ENCODE assay signal across 1 cellular context in the genomic region with DNA sequence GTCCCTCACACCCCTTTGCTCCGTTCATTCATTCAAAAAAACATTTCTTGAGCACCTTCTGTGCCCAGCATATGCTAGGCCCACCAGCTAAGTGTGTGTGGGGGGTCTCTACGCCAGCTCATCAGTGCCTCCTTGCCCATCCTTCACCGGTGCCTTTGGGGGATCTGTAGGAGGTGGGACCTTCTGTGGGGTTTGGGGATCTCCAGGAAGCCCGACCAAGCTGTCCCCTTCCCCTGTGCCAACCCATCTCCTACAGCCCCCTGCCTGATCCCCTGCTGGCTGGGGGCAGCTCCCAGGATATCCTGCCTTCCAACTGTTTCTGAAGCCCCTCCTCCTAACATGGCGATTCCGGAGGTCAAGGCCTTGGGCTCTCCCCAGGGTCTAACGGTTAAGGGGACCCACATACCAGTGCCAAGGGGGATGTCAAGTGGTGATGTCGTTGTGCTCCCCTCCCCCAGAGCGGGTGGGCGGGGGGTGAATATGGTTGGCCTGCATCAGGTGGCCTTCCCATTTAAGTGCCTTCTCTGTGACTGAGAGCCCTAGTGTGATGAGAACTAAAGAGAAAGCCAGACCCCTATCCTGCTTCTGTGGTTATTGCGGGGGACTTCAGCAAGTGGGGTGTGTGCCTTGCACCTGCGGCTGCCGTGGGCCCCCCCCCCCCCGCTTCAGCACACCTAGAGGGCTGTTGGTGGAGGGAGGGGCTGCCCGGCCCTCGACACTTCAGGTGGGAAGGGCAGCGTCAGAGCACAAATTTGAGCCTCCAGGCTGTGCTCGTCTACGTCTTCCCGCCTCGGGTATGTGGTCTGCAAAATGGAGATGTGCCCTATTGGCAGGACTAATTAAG.
TF ChIP-seq lines count a peak whose summit lies in the region.

No MANE protein-coding gene starts in this region.

TF ChIP-seq in HepG2, 621 proteins besides CTCF, POLR2A, EP300 and RAD21 (continued from another document and continues in another):
- TF ChIP-seq MYPOP (CRISPR knock-in tag; IDR thresholded peaks at IDR 0.05) (0 out of 2 replicates have a peak, but pooled peaks have one; percentile 5), ATF7 (IDR thresholded peaks at IDR 0.05) (no peak), ATF7 (CRISPR knock-in tag; IDR thresholded peaks at IDR 0.05) (peak; percentile 79), UBTF (CRISPR knock-in tag; IDR thresholded peaks at IDR 0.05) (no peak; the same call in 1 of the 2 replicates), GLI4 (CRISPR knock-in tag; IDR thresholded peaks at IDR 0.05; ENCODE audit: borderline replicate concordance) (peak; percentile 89; the same call in 1 of the 2 replicates), KDM2A (CRISPR knock-in tag; IDR thresholded peaks at IDR 0.05; ENCODE audit: borderline replicate concordance, low read depth) (no peak), IKZF4 (CRISPR knock-in tag; IDR thresholded peaks at IDR 0.05; ENCODE audit: borderline replicate concordance, low read depth, not compliant biosample characterization) (peak; percentile 28), RBM39 (IDR thresholded peaks at IDR 0.05; ENCODE audit: low read depth, low read length, poor library complexity, severe bottlenecking) (peak; percentile 55), NR2C2 (CRISPR knock-in tag; IDR thresholded peaks at IDR 0.05; ENCODE audit: borderline replicate concordance) (peak; percentile 61; the same call in 1 of the 2 replicates), ZNF784 (CRISPR knock-in tag; IDR thresholded peaks at IDR 0.05; ENCODE audit: borderline replicate concordance) (0 out of 2 replicates have a peak, but pooled peaks have one; percentile 12), ZNF569 (CRISPR knock-in tag; IDR thresholded peaks at IDR 0.05; ENCODE audit: borderline replicate concordance) (peak; percentile 61; the same call in 1 of the 2 replicates), SIX1 (CRISPR knock-in tag; IDR thresholded peaks at IDR 0.05; ENCODE audit: borderline replicate concordance) (0 out of 2 replicates have a peak, but pooled peaks have one; percentile 8), ZBTB42 (CRISPR knock-in tag; IDR thresholded peaks at IDR 0.05) (no peak), SRSF4 (IDR thresholded peaks at IDR 0.05; ENCODE audit: low read depth, low read length, poor library complexity, severe bottlenecking) (peak; percentile 44), ZNF17 (CRISPR knock-in tag; IDR thresholded peaks at IDR 0.05) (0 out of 2 replicates have a peak, but pooled peaks have one; percentile 73), TARDBP (CRISPR knock-in tag; IDR thresholded peaks at IDR 0.05) (peak; percentile 88), GMEB2 (CRISPR knock-in tag; IDR thresholded peaks at IDR 0.05; ENCODE audit: low read depth) (no peak; the same call in 1 of the 2 replicates), ZNF552 (CRISPR knock-in tag; IDR thresholded peaks at IDR 0.05; ENCODE audit: borderline replicate concordance) (0 out of 2 replicates have a peak, but pooled peaks have one; percentile 39), ZNF598 (CRISPR knock-in tag; IDR thresholded peaks at IDR 0.05; ENCODE audit: borderline replicate concordance) (peak; percentile 97), SRSF9 (IDR thresholded peaks at IDR 0.05; ENCODE audit: borderline replicate concordance, insufficient read depth, low read depth, low read length, poor library complexity, severe bottlenecking) (no peak), DDIT3 (CRISPR knock-in tag; IDR thresholded peaks at IDR 0.05) (no peak), ZSCAN31 (CRISPR knock-in tag; IDR thresholded peaks at IDR 0.05; ENCODE audit: low read depth) (no peak), PBX3 (CRISPR knock-in tag; IDR thresholded peaks at IDR 0.05; ENCODE audit: borderline replicate concordance) (0 out of 2 replicates have a peak, but pooled peaks have one; percentile 14), ZFP91 (CRISPR knock-in tag; IDR thresholded peaks at IDR 0.05; ENCODE audit: borderline replicate concordance) (peak; percentile 67; the same call in 1 of the 2 replicates), PAF1 (CRISPR knock-in tag; IDR thresholded peaks at IDR 0.05) (peak; percentile 86), KDM3A (CRISPR knock-in tag; IDR thresholded peaks at IDR 0.05; ENCODE audit: low read depth) (0 out of 2 replicates have a peak, but pooled peaks have one; percentile 68), LCORL (IDR thresholded peaks at IDR 0.05) (no peak), LCORL (CRISPR knock-in tag; IDR thresholded peaks at IDR 0.05) (peak; percentile 75), HNRNPH1 (optimal IDR thresholded peaks at IDR 0.05; ENCODE audit: low read depth, low read length) (peak; percentile 54), IRF9 (CRISPR knock-in tag; IDR thresholded peaks at IDR 0.05; ENCODE audit: borderline replicate concordance) (no peak), RARA (CRISPR knock-in tag; IDR thresholded peaks at IDR 0.05) (peak; percentile 56), ZBTB38 (CRISPR knock-in tag; IDR thresholded peaks at IDR 0.05) (peak; percentile 62; the same call in 1 of the 2 replicates), SNAPC2 (CRISPR knock-in tag; IDR thresholded peaks at IDR 0.05) (peak; percentile 83; the same call in 1 of the 2 replicates), CREB1 (IDR thresholded peaks at IDR 0.05) (no peak), CREB1 (CRISPR knock-in tag; IDR thresholded peaks at IDR 0.05) (no peak), SALL1 (CRISPR knock-in tag; IDR thresholded peaks at IDR 0.05) (peak; percentile 71; the same call in 1 of the 2 replicates)
- TF ChIP-seq, protein P1, sequence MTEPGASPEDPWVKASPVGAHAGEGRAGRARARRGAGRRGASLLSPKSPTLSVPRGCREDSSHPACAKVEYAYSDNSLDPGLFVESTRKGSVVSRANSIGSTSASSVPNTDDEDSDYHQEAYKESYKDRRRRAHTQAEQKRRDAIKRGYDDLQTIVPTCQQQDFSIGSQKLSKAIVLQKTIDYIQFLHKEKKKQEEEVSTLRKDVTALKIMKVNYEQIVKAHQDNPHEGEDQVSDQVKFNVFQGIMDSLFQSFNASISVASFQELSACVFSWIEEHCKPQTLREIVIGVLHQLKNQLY (CRISPR knock-in tag; IDR thresholded peaks at IDR 0.05) = no peak
- TF ChIP-seq, protein P2, sequence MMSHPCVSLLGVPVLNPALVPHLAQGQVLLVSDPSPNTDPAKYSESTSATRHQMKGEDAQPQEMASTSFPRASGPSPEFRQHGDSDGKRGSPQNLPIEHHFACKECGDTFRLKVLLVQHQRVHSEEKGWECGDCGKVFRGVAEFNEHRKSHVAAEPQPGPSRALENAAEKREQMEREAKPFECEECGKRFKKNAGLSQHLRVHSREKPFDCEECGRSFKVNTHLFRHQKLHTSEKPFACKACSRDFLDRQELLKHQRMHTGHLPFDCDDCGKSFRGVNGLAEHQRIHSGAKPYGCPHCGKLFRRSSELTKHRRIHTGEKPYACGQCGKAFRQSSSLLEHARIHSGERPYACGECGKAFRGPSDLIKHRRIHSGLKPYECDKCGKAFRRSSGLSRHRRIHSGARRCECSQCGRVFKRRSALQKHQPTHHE (CRISPR knock-in tag; IDR thresholded peaks at IDR 0.05; ENCODE audit: borderline replicate concordance) = no peak
- TF ChIP-seq, protein P3, sequence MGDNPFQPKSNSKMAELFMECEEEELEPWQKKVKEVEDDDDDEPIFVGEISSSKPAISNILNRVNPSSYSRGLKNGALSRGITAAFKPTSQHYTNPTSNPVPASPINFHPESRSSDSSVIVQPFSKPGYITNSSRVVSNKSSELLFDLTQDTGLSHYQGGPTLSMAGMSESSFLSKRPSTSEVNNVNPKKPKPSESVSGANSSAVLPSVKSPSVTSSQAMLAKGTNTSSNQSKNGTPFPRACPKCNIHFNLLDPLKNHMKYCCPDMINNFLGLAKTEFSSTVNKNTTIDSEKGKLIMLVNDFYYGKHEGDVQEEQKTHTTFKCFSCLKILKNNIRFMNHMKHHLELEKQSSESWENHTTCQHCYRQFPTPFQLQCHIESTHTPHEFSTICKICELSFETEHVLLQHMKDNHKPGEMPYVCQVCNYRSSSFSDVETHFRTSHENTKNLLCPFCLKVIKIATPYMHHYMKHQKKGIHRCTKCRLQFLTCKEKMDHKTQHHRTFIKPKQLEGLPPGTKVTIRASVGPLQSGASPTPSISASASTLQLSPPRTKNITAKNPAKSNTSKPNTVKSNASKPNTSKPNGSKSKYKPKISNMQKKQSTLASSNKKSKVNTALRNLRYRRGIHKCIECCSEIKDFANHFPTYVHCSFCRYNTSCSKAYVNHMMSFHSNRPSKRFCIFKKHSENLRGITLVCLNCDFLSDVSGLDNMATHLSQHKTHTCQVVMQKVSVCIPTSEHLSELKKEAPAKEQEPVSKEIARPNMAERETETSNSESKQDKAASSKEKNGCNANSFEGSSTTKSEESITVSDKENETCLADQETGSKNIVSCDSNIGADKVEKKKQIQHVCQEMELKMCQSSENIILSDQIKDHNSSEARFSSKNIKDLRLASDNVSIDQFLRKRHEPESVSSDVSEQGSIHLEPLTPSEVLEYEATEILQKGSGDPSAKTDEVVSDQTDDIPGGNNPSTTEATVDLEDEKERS (CRISPR knock-in tag; IDR thresholded peaks at IDR 0.05) = peak; percentile 21; the same call in 1 of the 2 replicates
